In genomic region chr6:35452186-35453090, GRCh38 we compare ENCODE assay signal across 1 cellular context.
A peak's percentile ranks its signal among the peaks of the same experiment; 100 is the strongest.
TF ChIP-seq lines count a peak whose summit lies in the region.

Gene FANCE (plus strand): TSS chr6:35452338. CDS start chr6:35452546, 208 bp downstream.

TF ChIP-seq in HepG2, 621 proteins besides CTCF, POLR2A, EP300 and RAD21 (continued from another document and continues in another):
- TF ChIP-seq ETS1 (CRISPR knock-in tag; IDR thresholded peaks at IDR 0.05), result peak; percentile 49; the same call in 1 of the 2 replicates
- TF ChIP-seq ZNF570 (CRISPR knock-in tag; IDR thresholded peaks at IDR 0.05; ENCODE audit: borderline replicate concordance), result no peak
- TF ChIP-seq TERF1 (CRISPR knock-in tag; IDR thresholded peaks at IDR 0.05), result no peak
- TF ChIP-seq ZMYM3 (CRISPR knock-in tag; IDR thresholded peaks at IDR 0.05), result peak; percentile 38; the same call in 1 of the 2 replicates
- TF ChIP-seq RBFOX2 (IDR thresholded peaks at IDR 0.05; ENCODE audit: low read depth, low read length), result peak; percentile 82
- no peak for TF ChIP-seq GRHL1 (CRISPR knock-in tag; conservative IDR thresholded peaks at IDR 0.05)
- peak; percentile 56; the same call in 1 of the 2 replicates for TF ChIP-seq ZFX (CRISPR knock-in tag; IDR thresholded peaks at IDR 0.05; ENCODE audit: low read depth)
- no peak for TF ChIP-seq RFX1 (IDR thresholded peaks at IDR 0.05)
- peak; percentile 41; the same call in 1 of the 2 replicates for TF ChIP-seq THRA (CRISPR knock-in tag; IDR thresholded peaks at IDR 0.05; ENCODE audit: borderline replicate concordance)
- TF ChIP-seq ZNF616 (CRISPR knock-in tag; IDR thresholded peaks at IDR 0.05; ENCODE audit: low read depth), result no peak
- TF ChIP-seq ZNF530 (CRISPR knock-in tag; IDR thresholded peaks at IDR 0.05; ENCODE audit: low read depth), result no peak
- no peak for TF ChIP-seq MTA3 (CRISPR knock-in tag; IDR thresholded peaks at IDR 0.05)
- TF ChIP-seq ZNF644 (CRISPR knock-in tag; IDR thresholded peaks at IDR 0.05; ENCODE audit: low read depth), result no peak
- no peak for TF ChIP-seq CBX2 (IDR thresholded peaks at IDR 0.05; ENCODE audit: low read depth, low read length)
- TF ChIP-seq CBX2 (CRISPR knock-in tag; IDR thresholded peaks at IDR 0.05; ENCODE audit: low read depth), result peak; percentile 83; the same call in 1 of the 2 replicates
- TF ChIP-seq ZFP41 (CRISPR knock-in tag; IDR thresholded peaks at IDR 0.05; ENCODE audit: borderline replicate concordance), result no peak
- TF ChIP-seq ZNF747 (CRISPR knock-in tag; IDR thresholded peaks at IDR 0.05; ENCODE audit: borderline replicate concordance), result no peak
- peak; percentile 38; the same call in 1 of the 2 replicates for TF ChIP-seq ZNF431 (CRISPR knock-in tag; IDR thresholded peaks at IDR 0.05; ENCODE audit: borderline replicate concordance, low read depth)
- no peak for TF ChIP-seq ZNF720 (CRISPR knock-in tag; IDR thresholded peaks at IDR 0.05)
- peak; percentile 78; the same call in 1 of the 2 replicates for TF ChIP-seq KAT8 (CRISPR knock-in tag; IDR thresholded peaks at IDR 0.05)
- TF ChIP-seq CREBL2 (CRISPR knock-in tag; IDR thresholded peaks at IDR 0.05; ENCODE audit: borderline replicate concordance), result peak; percentile 90; the same call in 1 of the 2 replicates
- TF ChIP-seq KDM6A (CRISPR knock-in tag; IDR thresholded peaks at IDR 0.05; ENCODE audit: low read depth), result no peak
- no peak for TF ChIP-seq ELK4 (CRISPR knock-in tag; IDR thresholded peaks at IDR 0.05; ENCODE audit: borderline replicate concordance)
- no peak for TF ChIP-seq NONO (IDR thresholded peaks at IDR 0.05)
- peak; percentile 78 for TF ChIP-seq NONO (CRISPR knock-in tag; conservative IDR thresholded peaks at IDR 0.05)
- TF ChIP-seq IRF1 (CRISPR knock-in tag; IDR thresholded peaks at IDR 0.05; ENCODE audit: low read depth), result no peak
- TF ChIP-seq MBNL3 (CRISPR knock-in tag; conservative IDR thresholded peaks at IDR 0.05), result no peak
- TF ChIP-seq TCF7L2 (IDR thresholded peaks at IDR 0.05; ENCODE audit: low read depth, low read length), result no peak
- TF ChIP-seq ZNF562 (CRISPR knock-in tag; IDR thresholded peaks at IDR 0.05; ENCODE audit: borderline replicate concordance), result no peak
- TF ChIP-seq PPARG (CRISPR knock-in tag; conservative IDR thresholded peaks at IDR 0.05), result peak; percentile 51; the same call in 1 of the 2 replicates
- TF ChIP-seq ZBTB37 (CRISPR knock-in tag; IDR thresholded peaks at IDR 0.05), result no peak
- TF ChIP-seq ZBTB20 (CRISPR knock-in tag; IDR thresholded peaks at IDR 0.05; ENCODE audit: borderline replicate concordance, low read depth), result 0 out of 2 replicates have a peak, but pooled peaks have one; percentile 44
- TF ChIP-seq CERS6 (CRISPR knock-in tag; IDR thresholded peaks at IDR 0.05), result peak; percentile 33; the same call in 1 of the 2 replicates
- no peak for TF ChIP-seq RFX5 (IDR thresholded peaks at IDR 0.05; ENCODE audit: low read depth, low read length)
- peak; percentile 68; the same call in 1 of the 2 replicates for TF ChIP-seq NFKBIZ (CRISPR knock-in tag; IDR thresholded peaks at IDR 0.05)
- no peak for TF ChIP-seq ZNF276 (CRISPR knock-in tag; IDR thresholded peaks at IDR 0.05; ENCODE audit: low read depth)
- TF ChIP-seq ZNF800 (CRISPR knock-in tag; IDR thresholded peaks at IDR 0.05), result peak; percentile 95
- TF ChIP-seq ZNF563 (CRISPR knock-in tag; IDR thresholded peaks at IDR 0.05), result peak; percentile 72
- TF ChIP-seq HHEX (CRISPR knock-in tag; IDR thresholded peaks at IDR 0.05), result no peak
- TF ChIP-seq MAF1 (CRISPR knock-in tag; IDR thresholded peaks at IDR 0.05; ENCODE audit: borderline replicate concordance), result peak; percentile 49; the same call in 1 of the 2 replicates
- TF ChIP-seq ZNF337 (CRISPR knock-in tag; IDR thresholded peaks at IDR 0.05; ENCODE audit: borderline replicate concordance, low read depth), result no peak
- no peak for TF ChIP-seq CAMTA2 (CRISPR knock-in tag; IDR thresholded peaks at IDR 0.05; ENCODE audit: borderline replicate concordance)
- TF ChIP-seq HBP1 (CRISPR knock-in tag; IDR thresholded peaks at IDR 0.05; ENCODE audit: low read depth), result peak; percentile 74; the same call in 1 of the 2 replicates
- TF ChIP-seq U2AF2 (IDR thresholded peaks at IDR 0.05; ENCODE audit: low read depth, low read length), result no peak
- TF ChIP-seq ZNF10 (CRISPR knock-in tag; IDR thresholded peaks at IDR 0.05; ENCODE audit: borderline replicate concordance, low read depth), result no peak
- peak; percentile 52; the same call in 1 of the 2 replicates for TF ChIP-seq NKX3-1 (CRISPR knock-in tag; IDR thresholded peaks at IDR 0.05)
- peak; percentile 52; the same call in 1 of the 2 replicates for TF ChIP-seq POLR2AphosphoS5 (IDR thresholded peaks at IDR 0.05; ENCODE audit: low read depth, low read length)
- TF ChIP-seq ZNF672 (CRISPR knock-in tag; IDR thresholded peaks at IDR 0.05), result no peak
- TF ChIP-seq ZBTB21 (CRISPR knock-in tag; IDR thresholded peaks at IDR 0.05), result no peak
- TF ChIP-seq KLF6 (CRISPR knock-in tag; IDR thresholded peaks at IDR 0.05), result peak; percentile 72
- TF ChIP-seq MXD1 (CRISPR knock-in tag; IDR thresholded peaks at IDR 0.05), result peak; percentile 93
